In genomic region chr1:40039245-40039756, GRCh38 we compare ENCODE assay signal across 8 cellular contexts. TPM values are rescaled to one million over a fixed set of nuclear protein-coding genes. Genes with fewer than 3 reads are reported as not detected.
DNase-seq lines count a peak whose midpoint lies in the region; ATAC-seq lines count a peak whose summit lies in the region.

No MANE protein-coding gene starts in this region.

- DNase-seq in SIG-M5 treated with dmso at 0.1 percent for 504 hours (lab: John Stamatoyannopoulos, UW; ENCODE audit: unreplicated experiment) (peak; percentile 82), SIG-M5 (lab: John Stamatoyannopoulos, UW) (no peak), SJSA1 (ENCODE audit: low read depth in 1 of 2, low spot score in 2 of 2) (no peak), epithelial cell of prostate (ENCODE audit: low read depth, low spot score) (no peak)
- no peak for DNase-seq in natural killer cell treated with Interleukin-12 subunit alpha and Interleukin-12 subunit beta and Interleukin-15 and Interleukin-18, amount 100 ng/mL, for 72 hours (ENCODE audit: low spot score)

- H3K4me3 ChIP-seq in SJSA1: peak overlapping the region; percentile 83

- H3K4me1 ChIP-seq in SJSA1 (replicated peaks): peaks cover 33% of the 10 kb centered on the region

- peaks cover 22% of the 10 kb centered on the region for H3K36me3 Mint-ChIP-seq in natural killer cell treated with Interleukin-12 subunit alpha and Interleukin-12 subunit beta and Interleukin-15 and Interleukin-18, amount 100 ng/mL, for 72 hours

- H3K27me3 ChIP-seq in SJSA1 (replicated peaks): no peaks in the 10 kb centered on the region

- ATAC-seq in HG03571 (IDR thresholded peaks at IDR 0.05; ENCODE audit: unreplicated experiment) (peak; percentile 2), GM19455 (IDR thresholded peaks at IDR 0.05; ENCODE audit: unreplicated experiment) (no peak), HG02798 (IDR thresholded peaks at IDR 0.05; ENCODE audit: poor library complexity, unreplicated experiment) (no peak)
- no peak for ATAC-seq in natural killer cell treated with Interleukin-12 subunit alpha and Interleukin-12 subunit beta and Interleukin-15 and Interleukin-18, amount 100 ng/mL, for 72 hours

- H3K9me3 ChIP-seq in SJSA1 (replicated peaks): no peaks in the 10 kb centered on the region

- peaks cover 33% of the 10 kb centered on the region for H3K36me3 ChIP-seq in SJSA1

- peak overlapping the region; percentile 92 for H3K4me3 Mint-ChIP-seq in natural killer cell treated with Interleukin-12 subunit alpha and Interleukin-12 subunit beta and Interleukin-15 and Interleukin-18, amount 100 ng/mL, for 72 hours

- H3K27ac ChIP-seq in SJSA1: peak overlapping the region; percentile 98
- H3K27ac ChIP-seq in epithelial cell of prostate: peak overlapping the region; percentile 99

- no peaks in the 10 kb centered on the region for H3K27me3 Mint-ChIP-seq in natural killer cell treated with Interleukin-12 subunit alpha and Interleukin-12 subunit beta and Interleukin-15 and Interleukin-18, amount 100 ng/mL, for 72 hours

- no peaks in the 10 kb centered on the region for H3K9me3 Mint-ChIP-seq in natural killer cell treated with Interleukin-12 subunit alpha and Interleukin-12 subunit beta and Interleukin-15 and Interleukin-18, amount 100 ng/mL, for 72 hours

- peak overlapping the region; percentile 94 to 99 for H3K27ac Mint-ChIP-seq in natural killer cell treated with Interleukin-12 subunit alpha and Interleukin-12 subunit beta and Interleukin-15 and Interleukin-18, amount 100 ng/mL, for 72 hours

- peaks cover 49 to 52% of the 10 kb centered on the region in 2 donors for H3K4me1 Mint-ChIP-seq in natural killer cell treated with Interleukin-12 subunit alpha and Interleukin-12 subunit beta and Interleukin-15 and Interleukin-18, amount 100 ng/mL, for 72 hours (ENCODE audit: low read depth in 2 of 2)

RNA-seq across cellular contexts. Expression of gene CAP1, which starts 1.2 kb away (rescaled TPM):
- 331 and 642 TPM in 2 replicates for total RNA-seq in SJSA1 (2014; rRNA removed; shearing (Covaris generic))
- total RNA-seq in natural killer cell treated with Interleukin-12 subunit alpha and Interleukin-12 subunit beta and Interleukin-15 and Interleukin-18, amount 100 ng/mL, for 72 hours: 100 to 1,000 TPM; 423 to 738 TPM

RNA-seq across cellular contexts. Expression of gene PPT1, which starts 57.8 kb away (rescaled TPM):
- 85.2 and 109 TPM in 2 replicates for total RNA-seq in SJSA1 (2014; rRNA removed; shearing (Covaris generic))
- total RNA-seq in natural killer cell treated with Interleukin-12 subunit alpha and Interleukin-12 subunit beta and Interleukin-15 and Interleukin-18, amount 100 ng/mL, for 72 hours: 10 to 100 TPM; 42.3 to 64.0 TPM
